ENCODE assay signal across 8 cellular contexts in the genomic region with DNA sequence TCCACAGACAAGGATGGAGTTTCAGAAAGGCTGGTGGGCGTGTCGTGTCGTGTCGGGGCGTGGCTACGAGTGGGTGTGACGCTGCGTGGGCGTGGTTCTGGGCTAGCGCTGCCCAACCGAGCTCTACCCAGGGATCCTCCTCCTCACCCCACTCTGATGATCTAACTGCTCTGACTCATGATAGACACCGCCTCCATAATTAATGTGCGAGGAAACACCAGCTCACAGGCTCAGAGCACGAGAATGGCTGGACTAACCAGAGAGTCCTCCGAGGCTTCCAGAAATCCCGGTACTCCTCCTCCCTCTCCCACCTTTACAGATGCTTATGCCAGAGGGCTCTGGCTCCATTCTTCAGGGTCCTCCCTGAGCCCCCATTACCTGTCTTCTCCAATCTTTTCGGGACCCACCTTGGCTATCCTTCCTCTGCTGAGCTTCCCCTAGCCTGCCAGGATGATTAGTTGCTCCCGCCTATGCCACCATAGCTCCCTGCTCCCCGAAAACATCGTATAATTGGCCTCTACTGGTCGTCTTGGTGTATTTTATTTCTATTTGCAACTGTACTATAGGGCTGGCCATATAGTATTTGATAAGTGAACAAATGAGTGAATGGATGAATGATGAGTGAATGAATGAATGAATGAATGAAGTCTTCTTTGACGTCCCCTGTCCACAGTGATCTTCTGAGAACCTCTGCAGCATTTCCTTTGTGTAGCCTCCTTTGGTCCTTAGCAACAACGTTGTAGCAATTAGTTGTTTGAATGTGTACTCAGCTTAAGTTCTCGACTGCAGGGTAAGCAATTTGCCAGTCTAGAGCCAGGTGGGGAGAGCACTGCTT. TPM values are rescaled to one million over a fixed set of nuclear protein-coding genes. Genes with fewer than 3 reads are reported as not detected.
DNase-seq lines count a peak whose midpoint lies in the region; ATAC-seq and TF ChIP-seq lines count a peak whose summit lies in the region.

No MANE protein-coding gene starts in this region.

- no peak overlapping the region for H3K27ac ChIP-seq in effector memory CD4-positive, alpha-beta T cell (ENCODE audit: insufficient read depth, low read length, poor library complexity, severe bottlenecking)
- no peak overlapping the region for H3K27ac ChIP-seq in lung (ENCODE audit: low read depth in 1 of 2, low read length in 1 of 2)

- POLR2A ChIA-PET in BJ (lab: Charles Lee) (no interaction called here), HEK293T (lab: Yijun Ruan, JAX) (interaction anchor here (0.7 to 1.4 kb wide), 5 partner anchors 13 to 33 kb away, joined by 3 to 6 read pairs (median 3); no protein-coding TSS in a partner anchor)

- H3K36me3 ChIP-seq in BJ (ENCODE audit: control insufficient read depth, insufficient read depth, low read length) (no peaks in the 10 kb centered on the region), lung (ENCODE audit: control insufficient read depth in 2 of 2, insufficient read depth in 2 of 2, low read length in 2 of 2) (no peaks in the 10 kb centered on the region)
- H3K36me3 ChIP-seq in effector memory CD4-positive, alpha-beta T cell (ENCODE audit: control insufficient read depth, insufficient read depth, low read length): no peaks in the 10 kb centered on the region

- no peaks in the 10 kb centered on the region for H3K9me3 ChIP-seq in effector memory CD4-positive, alpha-beta T cell (ENCODE audit: control insufficient read depth, low read length)
- no peaks in the 10 kb centered on the region for H3K9me3 ChIP-seq in lung (ENCODE audit: control insufficient read depth in 2 of 2, insufficient read depth in 1 of 2, low read length in 1 of 2)

- no peak overlapping the region for H3K4me3 ChIP-seq in BJ (ENCODE audit: low read depth, low read length)
- H3K4me3 ChIP-seq in effector memory CD4-positive, alpha-beta T cell (ENCODE audit: insufficient read depth, low read depth, low read length, poor library complexity, severe bottlenecking): no peak overlapping the region
- no peak overlapping the region for H3K4me3 ChIP-seq in lung

- DNase-seq in BJ (ENCODE audit: low read depth) (peak; percentile 32), HEK293T (ENCODE audit: extremely low spot score) (peak; percentile 95), NCI-H748 (lab: John Stamatoyannopoulos, UW; ENCODE audit: unreplicated experiment) (peak; percentile 94), lung (ENCODE audit: low spot score) (peak; percentile 83)
- peak; percentile 68 to 76 for DNase-seq in activated CD4-positive, alpha-beta T cell treated with anti-CD3 and anti-CD28 coated beads, Interleukin-2, amount 50 U/mL, for 48 hours
- DNase-seq in effector memory CD4-positive, alpha-beta T cell: peak; percentile 18 to 44 (median 43)
- DNase-seq in stimulated activated CD8-positive, alpha-beta memory T cell treated with anti-CD3 and anti-CD28 coated beads, Interleukin-12 subunit alpha, Interleukin-12 subunit beta, amount 100 ng/mL, for 1 hour (ENCODE audit: low read depth): peak; percentile 21

- CTCF ChIA-PET in BJ (lab: Yijun Ruan, JAX) (interaction anchor here (1.0 to 1.3 kb wide), 2 partner anchors 39 to 100 kb away, joined by 3 to 4 read pairs; no protein-coding TSS in a partner anchor), HEK293T (lab: Yijun Ruan, JAX) (interaction anchor here (0.5 to 1.7 kb wide), 9 partner anchors 13 to 91 kb away, joined by 3 to 6 read pairs (median 3); a partner anchor contains a TSS)

- ATAC-seq in lung (ENCODE audit: insufficient read depth, low FRiP score) (peak; percentile 91), GM21528 (IDR thresholded peaks at IDR 0.05; ENCODE audit: low FRiP score, unreplicated experiment) (no peak)

- H3K4me1 ChIP-seq in effector memory CD4-positive, alpha-beta T cell (ENCODE audit: control insufficient read depth, insufficient read depth, low read length, poor library complexity, severe bottlenecking): no peaks in the 10 kb centered on the region
- no peaks in the 10 kb centered on the region for H3K4me1 ChIP-seq in lung (ENCODE audit: control insufficient read depth in 2 of 2, insufficient read depth in 2 of 2, low read length in 2 of 2)

- TF ChIP-seq CTCF in BJ (IDR thresholded peaks at IDR 0.05; ENCODE audit: insufficient read depth, low read depth, low read length): no peak
- no peak for TF ChIP-seq CTCF in lung (IDR thresholded peaks at IDR 0.05; ENCODE audit: control extremely low read depth, extremely low read depth)

- H3K27me3 ChIP-seq in BJ (ENCODE audit: control insufficient read depth, insufficient read depth, low read length) (no peaks in the 10 kb centered on the region; the same call in 1 of the 2 replicates), lung (ENCODE audit: control insufficient read depth, insufficient read depth) (no peaks in the 10 kb centered on the region)
- H3K27me3 ChIP-seq in effector memory CD4-positive, alpha-beta T cell (replicated peaks; ENCODE audit: control insufficient read depth, insufficient read depth, low read length, poor library complexity, severe bottlenecking): no peaks in the 10 kb centered on the region

- 40 to 47% methylated on average over 24 of the region's 24 CpGs for WGBS in lung, 2 donors

TF ChIP-seq in HEK293T, 16 proteins besides CTCF, POLR2A, EP300 and RAD21:
- TF ChIP-seq HDGF (IDR thresholded peaks at IDR 0.05; ENCODE audit: borderline replicate concordance) (no peak), FOXK2 (IDR thresholded peaks at IDR 0.05) (no peak), L3MBTL2 (conservative IDR thresholded peaks at IDR 0.05) (peak; percentile 68), CTBP1 (IDR thresholded peaks at IDR 0.05; ENCODE audit: borderline replicate concordance) (no peak)
- TF ChIP-seq, protein P1, sequence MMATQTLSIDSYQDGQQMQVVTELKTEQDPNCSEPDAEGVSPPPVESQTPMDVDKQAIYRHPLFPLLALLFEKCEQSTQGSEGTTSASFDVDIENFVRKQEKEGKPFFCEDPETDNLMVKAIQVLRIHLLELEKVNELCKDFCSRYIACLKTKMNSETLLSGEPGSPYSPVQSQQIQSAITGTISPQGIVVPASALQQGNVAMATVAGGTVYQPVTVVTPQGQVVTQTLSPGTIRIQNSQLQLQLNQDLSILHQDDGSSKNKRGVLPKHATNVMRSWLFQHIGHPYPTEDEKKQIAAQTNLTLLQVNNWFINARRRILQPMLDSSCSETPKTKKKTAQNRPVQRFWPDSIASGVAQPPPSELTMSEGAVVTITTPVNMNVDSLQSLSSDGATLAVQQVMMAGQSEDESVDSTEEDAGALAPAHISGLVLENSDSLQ (IDR thresholded peaks at IDR 0.05): peak; percentile 90

RNA-seq across cellular contexts. Expression of a gene that starts 21.7 kb away (rescaled TPM):
- polyA plus RNA-seq in BJ (2011; rRNA removed): not detected in 2 replicates
- not detected in 2 replicates for polyA minus RNA-seq in BJ (2011; rRNA and poly(A)+ RNA removed)
- 1 to 10 TPM; 9.4 TPM for total RNA-seq in lung
- 1 to 10 TPM; 5.8 to 9.1 TPM for polyA plus RNA-seq in lung

RNA-seq across cellular contexts. Expression of a gene that starts 31.0 kb away (rescaled TPM):
- polyA plus RNA-seq in BJ (2011; rRNA removed) (not detected in 2 replicates), lung (10 to 100 TPM; 37.0 to 42.0 TPM)
- not detected in 2 replicates for polyA minus RNA-seq in BJ (2011; rRNA and poly(A)+ RNA removed)
- 10 to 100 TPM; 45.7 to 70.0 TPM for total RNA-seq in lung

Comparison
In these comparisons a context has a peak if more than half of its experiments do, and no peak if none do; other contexts are left out.
1. DNase-seq: peak in every context shown above with its lines; median percentile 95 in HEK293T; 94 in NCI-H748; 83 in lung; 72 in activated CD4-positive, alpha-beta T cell treated with anti-CD3 and anti-CD28 coated beads, Interleukin-2, amount 50 U/mL, for 48 hours; 43 in effector memory CD4-positive, alpha-beta T cell; 32 in BJ; 21 in stimulated activated CD8-positive, alpha-beta memory T cell treated with anti-CD3 and anti-CD28 coated beads, Interleukin-12 subunit alpha, Interleukin-12 subunit beta, amount 100 ng/mL, for 1 hour.
2. RNA of a gene that starts 31.0 kb away (polyA plus RNA-seq): 37.0 to 42.0 TPM in lung; not detected in BJ; every median in the first group is over 10 times any median in the second.